ENCODE assay signal across 16 cellular contexts in genomic region chr4:137514401-137515116, GRCh38. TPM values are rescaled to one million over a fixed set of nuclear protein-coding genes. Genes with fewer than 3 reads are reported as not detected.
DNase-seq lines count a peak whose midpoint lies in the region; ATAC-seq and TF ChIP-seq lines count a peak whose summit lies in the region.
"Had no signal": no experiment of that assay in that cellular context is flagged by ENCODE, and none has a peak within 500 bp of the region (broad histone marks: within the 10 kb centered on the region; RNA-seq: fewer than 3 reads in every experiment).

No MANE protein-coding gene starts in this region.

- H3K27ac Mint-ChIP-seq in HFFc6 (no peak overlapping the region), T-cell (no peak overlapping the region), neural progenitor cell (no peak overlapping the region)
- H3K27ac Mint-ChIP-seq: CD4-positive, CD25-positive, alpha-beta regulatory T cell had no signal

- peaks cover 21% of the 10 kb centered on the region for H3F3A ChIP-seq in neural progenitor cell (ENCODE audit: low read depth)

- H3K4me1 Mint-ChIP-seq in HFFc6 (ENCODE audit: low read depth) (peaks cover 62% of the 10 kb centered on the region), T-cell (no peaks in the 10 kb centered on the region), neural progenitor cell (peaks cover 14% of the 10 kb centered on the region)
- H3K4me1 Mint-ChIP-seq: CD4-positive, CD25-positive, alpha-beta regulatory T cell had no signal

- H3K27ac ChIP-seq in thoracic aorta (peak overlapping the region; percentile 11 to 33), neural progenitor cell (no peak overlapping the region)

- peak; percentile 78 for ATAC-seq in SK-N-SH treated with all-trans-retinoic acid at 6 μM for 48 hours
- ATAC-seq in thoracic aorta (ENCODE audit: insufficient number of reproducible peaks, low FRiP score, low read depth), result no peak
- ATAC-seq in T-cell (replicated peaks in 1 of 4), result no peak
- ATAC-seq: HCT116 had no signal

- no peak overlapping the region for H3K9ac ChIP-seq in neural progenitor cell

- H3K27me3 Mint-ChIP-seq in HFFc6 (ENCODE audit: insufficient read depth), result no peaks in the 10 kb centered on the region
- H3K27me3 Mint-ChIP-seq in T-cell, result no peaks in the 10 kb centered on the region
- no peaks in the 10 kb centered on the region for H3K27me3 Mint-ChIP-seq in neural progenitor cell (ENCODE audit: insufficient read depth, low read depth)
- H3K27me3 Mint-ChIP-seq: CD4-positive, CD25-positive, alpha-beta regulatory T cell had no signal

- TF ChIP-seq CTCF in fibroblast of villous mesenchyme (IDR thresholded peaks at IDR 0.05; ENCODE audit: insufficient read depth, low read depth, low read length), result no peak
- TF ChIP-seq CTCF in thoracic aorta (IDR thresholded peaks at IDR 0.05), result no peak
- no peak for TF ChIP-seq CTCF in GM20000 (IDR thresholded peaks at IDR 0.05; ENCODE audit: extremely low read depth, missing control alignments)
- TF ChIP-seq CTCF in HFFc6 (IDR thresholded peaks at IDR 0.05), result no peak
- TF ChIP-seq CTCF in neural progenitor cell (IDR thresholded peaks at IDR 0.05), result no peak

- H3K9me3 ChIP-seq in thoracic aorta, result no peaks in the 10 kb centered on the region
- H3K9me3 ChIP-seq in neural progenitor cell (ENCODE audit: low read depth), result no peaks in the 10 kb centered on the region

- H2AFZ ChIP-seq in neural progenitor cell (replicated peaks), result no peak overlapping the region

- CTCF ChIA-PET in T-cell (lab: Charles Lee), result no interaction called here

- H3K36me3 ChIP-seq in thoracic aorta (no peaks in the 10 kb centered on the region), neural progenitor cell (peaks cover 2% of the 10 kb centered on the region)

- no peaks in the 10 kb centered on the region for H3K79me2 ChIP-seq in neural progenitor cell (ENCODE audit: low read depth)

- H3K27me3 ChIP-seq in thoracic aorta (replicated peaks; ENCODE audit: insufficient read depth) (no peaks in the 10 kb centered on the region), neural progenitor cell (no peaks in the 10 kb centered on the region)

- H3K4me3 ChIP-seq in fibroblast of villous mesenchyme (ENCODE audit: low read depth, low read length) (no peak overlapping the region), thoracic aorta (no peak overlapping the region), neural progenitor cell (no peak overlapping the region)

- H3K9me3 Mint-ChIP-seq in HFFc6, result no peaks in the 10 kb centered on the region
- H3K9me3 Mint-ChIP-seq in T-cell, result peaks cover 4 to 7% (median 6%) of the 10 kb centered on the region in 3 donors
- H3K9me3 Mint-ChIP-seq in neural progenitor cell, result no peaks in the 10 kb centered on the region

- peak; percentile 47 for DNase-seq in GM04503 (ENCODE audit: low read depth)
- peak; percentile 22 for DNase-seq in fibroblast of villous mesenchyme (ENCODE audit: low read depth)
- DNase-seq in thoracic aorta (ENCODE audit: low spot score), result no peak
- no peak for DNase-seq in GM20000 (ENCODE audit: low spot score)
- no peak for DNase-seq in HFFc6
- no peak for DNase-seq in T-cell
- DNase-seq in neural progenitor cell (ENCODE audit: low spot score), result no peak
- DNase-seq: Calu3; CD4-positive, CD25-positive, alpha-beta regulatory T cell; NCI-H1417; NCI-H2029; NCI-H510A treated with DMSO at 0.1 percent for 48 hours; SIG-M5 had no signal

- POLR2A ChIA-PET in T-cell (lab: Charles Lee), result no interaction called here

- H3K4me3 Mint-ChIP-seq in HFFc6 (no peak overlapping the region), T-cell (no peak overlapping the region), neural progenitor cell (no peak overlapping the region)
- H3K4me3 Mint-ChIP-seq: CD4-positive, CD25-positive, alpha-beta regulatory T cell had no signal

- no peak overlapping the region for H3K4me2 ChIP-seq in neural progenitor cell

- H3K36me3 Mint-ChIP-seq in HFFc6 (ENCODE audit: low read depth), result no peaks in the 10 kb centered on the region
- H3K36me3 Mint-ChIP-seq in T-cell, result no peaks in the 10 kb centered on the region
- no peaks in the 10 kb centered on the region for H3K36me3 Mint-ChIP-seq in neural progenitor cell
- H3K36me3 Mint-ChIP-seq: CD4-positive, CD25-positive, alpha-beta regulatory T cell had no signal

- H3K4me1 ChIP-seq in thoracic aorta (ENCODE audit: control insufficient read depth in 1 of 2, low read depth in 2 of 2), result peaks cover 12 to 52% of the 10 kb centered on the region in 2 donors
- H3K4me1 ChIP-seq in neural progenitor cell, result no peaks in the 10 kb centered on the region

- H4K20me1 ChIP-seq in neural progenitor cell (ENCODE audit: low read depth), result peaks cover 4% of the 10 kb centered on the region

TF ChIP-seq in SK-N-SH treated with all-trans-retinoic acid at 6 μM for 48 hours, 23 proteins besides CTCF, POLR2A, EP300 and RAD21 (continues in another document):
- TF ChIP-seq POU6F1 (CRISPR knock-in tag; IDR thresholded peaks at IDR 0.05; ENCODE audit: borderline replicate concordance, low read depth), result no peak
- no peak for TF ChIP-seq TSHZ2 (CRISPR knock-in tag; IDR thresholded peaks at IDR 0.05)
- TF ChIP-seq CREB5 (CRISPR knock-in tag; IDR thresholded peaks at IDR 0.05; ENCODE audit: low read depth), result peak; percentile 68
- TF ChIP-seq ZNF70 (CRISPR knock-in tag; IDR thresholded peaks at IDR 0.05), result 0 out of 2 replicates have a peak, but pooled peaks have one; percentile 13
- peak; percentile 75; the same call in 1 of the 2 replicates for TF ChIP-seq PATZ1 (CRISPR knock-in tag; IDR thresholded peaks at IDR 0.05; ENCODE audit: borderline replicate concordance)
- TF ChIP-seq RARB (CRISPR knock-in tag; IDR thresholded peaks at IDR 0.05), result no peak

RNA-seq across cellular contexts. Expression of gene PCDH18, which starts 17.7 kb away (rescaled TPM):
- total RNA-seq in fibroblast of villous mesenchyme (181 and 278 TPM in 2 replicates), thoracic aorta (10 to 100 TPM; 22.6 to 31.0 TPM), T-cell (under 1 TPM in 4 of 5 donors, not detected in 1; 0.03 to 0.43 (median 0.19) TPM), neural progenitor cell (ENCODE audit: low replicate concordance) (162 and 220 TPM in 2 replicates)
- total RNA-seq in HFFc6 (2021; fragmentation: NEBNext Ultra II Directional; extraction: Animal tissue kit (Norgen Biotek cat#: 25700)), result 10 to 100 TPM; 41.6 to 57.6 (median 53.9) TPM
- total RNA-seq: HT-29 had no signal

Comparison
In these comparisons a context has a peak if more than half of its experiments do, and no peak if none do; other contexts are left out.
1. DNase-seq: peak in GM04503 (single experiment) and fibroblast of villous mesenchyme (single experiment); none in thoracic aorta (single experiment), GM20000 (single experiment), HFFc6 (single experiment), T-cell (0 of 34) and neural progenitor cell (single experiment).
2. RNA of gene PCDH18, which starts 17.7 kb away (total RNA-seq): 181 to 278 TPM in fibroblast of villous mesenchyme, 162 to 220 TPM in neural progenitor cell, 41.6 to 57.6 TPM in HFFc6 and 22.6 to 31.0 TPM in thoracic aorta; 0.03 to 0.43 TPM in T-cell; every median in the first group is over 10 times any median in the second.